Comparison of ENCODE assay signal across 9 cellular contexts in genomic region chr9:96137666-96138429, GRCh38.
A peak's percentile ranks its signal among the peaks of the same experiment; 100 is the strongest.
DNase-seq lines count a peak whose midpoint lies in the region; ATAC-seq lines count a peak whose summit lies in the region.
"Had no signal": no experiment of that assay in that cellular context is flagged by ENCODE, and none has a peak within 500 bp of the region (broad histone marks: within the 10 kb centered on the region; RNA-seq: fewer than 3 reads in every experiment).

No MANE protein-coding gene starts in this region.

- ATAC-seq in GM19328 (IDR thresholded peaks at IDR 0.05; ENCODE audit: unreplicated experiment) (peak; percentile 34), HG03097 (IDR thresholded peaks at IDR 0.05; ENCODE audit: low FRiP score, unreplicated experiment) (peak; percentile 25)
- ATAC-seq in stimulated activated effector memory CD8-positive, alpha-beta T cell treated with anti-CD3 and anti-CD28 coated beads, Interleukin-12 subunit alpha, Interleukin-12 subunit beta, amount 100 ng/mL, for 72 hours = peak; percentile 55

- DNase-seq in stimulated activated effector memory CD8-positive, alpha-beta T cell treated with anti-CD3 and anti-CD28 coated beads, Interleukin-12 subunit alpha, Interleukin-12 subunit beta, amount 100 ng/mL, for 72 hours (ENCODE audit: low spot score in 2 of 2) = no peak
- no peak for DNase-seq in NCI-H2196 (lab: John Stamatoyannopoulos, UW; ENCODE audit: unreplicated experiment)
- no peak for DNase-seq in posterior vena cava (ENCODE audit: low spot score)
- DNase-seq in NCI-H446 (lab: John Stamatoyannopoulos, UW) = no peak
- no peak for DNase-seq in GOT3 (lab: John Stamatoyannopoulos, UW)

- peaks cover 6% of the 10 kb centered on the region for H3K9me3 Mint-ChIP-seq in stimulated activated effector memory CD8-positive, alpha-beta T cell treated with anti-CD3 and anti-CD28 coated beads, Interleukin-12 subunit alpha, Interleukin-12 subunit beta, amount 100 ng/mL, for 72 hours

- H3K27ac ChIP-seq in cingulate gyrus (ENCODE audit: low read depth, low read length) = peak overlapping the region; percentile 94
- H3K27ac ChIP-seq: parathyroid adenoma had no signal

- H3K36me3 Mint-ChIP-seq in stimulated activated effector memory CD8-positive, alpha-beta T cell treated with anti-CD3 and anti-CD28 coated beads, Interleukin-12 subunit alpha, Interleukin-12 subunit beta, amount 100 ng/mL, for 72 hours = no peaks in the 10 kb centered on the region

- intact Hi-C loops in posterior vena cava (cut with DNase I) = no loop called here

- H3K4me3 Mint-ChIP-seq in stimulated activated effector memory CD8-positive, alpha-beta T cell treated with anti-CD3 and anti-CD28 coated beads, Interleukin-12 subunit alpha, Interleukin-12 subunit beta, amount 100 ng/mL, for 72 hours = peak overlapping the region; percentile 43

- H3K27ac Mint-ChIP-seq in stimulated activated effector memory CD8-positive, alpha-beta T cell treated with anti-CD3 and anti-CD28 coated beads, Interleukin-12 subunit alpha, Interleukin-12 subunit beta, amount 100 ng/mL, for 72 hours = peak overlapping the region; percentile 76

- peaks cover 15% of the 10 kb centered on the region for H3K4me1 Mint-ChIP-seq in stimulated activated effector memory CD8-positive, alpha-beta T cell treated with anti-CD3 and anti-CD28 coated beads, Interleukin-12 subunit alpha, Interleukin-12 subunit beta, amount 100 ng/mL, for 72 hours
